ENCODE assay signal across 16 cellular contexts in genomic region chr10:20888620-20889337, GRCh38. TPM values are rescaled to one million over a fixed set of nuclear protein-coding genes. Genes with fewer than 3 reads are reported as not detected.
DNase-seq lines count a peak whose midpoint lies in the region; ATAC-seq, FAIRE-seq and TF ChIP-seq lines count a peak whose summit lies in the region.
"Had no signal": no experiment of that assay in that cellular context is flagged by ENCODE, and none has a peak within 500 bp of the region (broad histone marks: within the 10 kb centered on the region; RNA-seq: fewer than 3 reads in every experiment).

No MANE protein-coding gene starts in this region.

- no peaks in the 10 kb centered on the region for H3F3A ChIP-seq in PC-3 (ENCODE audit: low read length, unreplicated experiment)

- intact Hi-C loops in PC-3 (cut with micrococcal nuclease): no loop called here

- no peaks in the 10 kb centered on the region for H3K9me3 ChIP-seq in BE2C
- no peaks in the 10 kb centered on the region for H3K9me3 ChIP-seq in HAP-1
- no peaks in the 10 kb centered on the region for H3K9me3 ChIP-seq in PC-3 (ENCODE audit: low read length)

- H3K36me3 ChIP-seq in BE2C: no peaks in the 10 kb centered on the region
- H3K36me3 ChIP-seq in HAP-1 (replicated peaks): no peaks in the 10 kb centered on the region
- no peaks in the 10 kb centered on the region for H3K36me3 ChIP-seq in PC-3 (ENCODE audit: low read depth, low read length)

- FAIRE-seq in HTR-8/SVneo (lab: Jason Lieb, UNC): no peak
- FAIRE-seq: GM12891 had no signal

- TF ChIP-seq CTCF in BE2C (IDR thresholded peaks at IDR 0.05; ENCODE audit: low read depth, low read length) (no peak), PC-3 (conservative IDR thresholded peaks at IDR 0.05; ENCODE audit: low read depth, low read length) (no peak; the same call in 1 of the 2 replicates), fibroblast of pulmonary artery (IDR thresholded peaks at IDR 0.05; ENCODE audit: low read length, missing control alignments) (no peak)

- no TSS peak for BruUV-seq in PC-3 (replicated peaks; lab: Mats Ljungman, UMichigan)

- ATAC-seq in PC-3 (0 out of 2 replicates have a peak, but pooled peaks have one; percentile 22), GM21360 (IDR thresholded peaks at IDR 0.05; ENCODE audit: unreplicated experiment) (no peak)
- ATAC-seq: activated naive CD8-positive, alpha-beta T cell treated with anti-CD3 and anti-CD28 coated beads, Interleukin-2, amount 50 U/mL, for 24 hours; left colon had no signal

- no peak overlapping the region for H3K9ac ChIP-seq in PC-3 (ENCODE audit: low read length)

- in situ Hi-C loops in HAP-1 (cut with MboI; ENCODE audit: low sequenced_read_pairs): loop anchor here (10.0 kb wide), 1 partner anchor 376 kb away; no protein-coding TSS in a partner anchor

- H3K4me2 ChIP-seq in PC-3 (ENCODE audit: low read length): no peak overlapping the region

- H3K27ac ChIP-seq in PC-3 (ENCODE audit: low read length): no peak overlapping the region

- H2AFZ ChIP-seq in PC-3 (ENCODE audit: low read length): no peak overlapping the region

- CTCF ChIA-PET in PC-3 (lab: Charles Lee): no interaction called here

- no peak for DNase-seq in BE2C
- DNase-seq in HAP-1 (ENCODE audit: low spot score in 2 of 2): peak; percentile 3 to 10
- DNase-seq in PC-3: no peak
- peak; percentile 40 for DNase-seq in fibroblast of pulmonary artery (ENCODE audit: low read depth)
- no peak for DNase-seq in HTR-8/SVneo (ENCODE audit: insufficient read length, low spot score)
- no peak for DNase-seq in HT-29 (ENCODE audit: low spot score)
- DNase-seq: activated CD4-positive, alpha-beta memory T cell treated with anti-CD3 and anti-CD28 coated beads, Interleukin-2, amount 10 ng/mL, durations not matched to agents 7 days and 5 days; activated naive CD8-positive, alpha-beta T cell treated with anti-CD3 and anti-CD28 coated beads, Interleukin-2, amount 50 U/mL, for 24 hours; CD4-positive, alpha-beta memory T cell; KBM-7; left colon; NCI-H187 treated with DMSO at 0.1 percent for 48 hours; NCI-H526 treated with DMSO at 0.1 percent for 48 hours; SIG-M5 had no signal

- POLR2A ChIA-PET in PC-3 (lab: Charles Lee; ENCODE audit: unreplicated experiment): no interaction called here

- H4K20me1 ChIP-seq in PC-3 (ENCODE audit: low read length): no peaks in the 10 kb centered on the region

- H3K4me3 ChIP-seq in BE2C (ENCODE audit: low read depth, low read length) (peak overlapping the region; percentile 33), HAP-1 (no peak overlapping the region), PC-3 (ENCODE audit: low read length) (no peak overlapping the region), fibroblast of pulmonary artery (replicated peaks; ENCODE audit: low read depth, low read length) (no peak overlapping the region)

- no peaks in the 10 kb centered on the region for H3K79me2 ChIP-seq in PC-3 (ENCODE audit: low read length)

- H3K9me2 ChIP-seq in PC-3 (replicated peaks; ENCODE audit: low read length): no peaks in the 10 kb centered on the region

- H3K4me1 ChIP-seq in BE2C (peaks cover 30% of the 10 kb centered on the region), HAP-1 (peaks cover 31% of the 10 kb centered on the region), PC-3 (ENCODE audit: insufficient read depth, low read length) (peaks cover 27% of the 10 kb centered on the region)

- H3K27me3 ChIP-seq in BE2C (no peaks in the 10 kb centered on the region), HAP-1 (ENCODE audit: low read depth) (peaks cover 2% of the 10 kb centered on the region; the same call in 1 of the 2 replicates), PC-3 (ENCODE audit: low read length) (no peaks in the 10 kb centered on the region)

RNA-seq across cellular contexts. Expression of gene NEBL, which starts 8.3 kb away (rescaled TPM):
- 2.8 TPM for polyA plus RNA-seq in BE2C (2012; ENCODE audit: insufficient read depth, insufficient read length, low read depth)
- 14.7 and 18.8 TPM in 2 replicates for total RNA-seq in PC-3 (2014; rRNA removed)
- 0.68 and 2.2 TPM in 2 replicates for total RNA-seq in HT-29 (2014; rRNA removed; shearing (Covaris generic))
- total RNA-seq: activated CD4-positive, alpha-beta memory T cell treated with anti-CD3 and anti-CD28 coated beads, Interleukin-2, amount 10 ng/mL, durations not matched to agents 7 days and 5 days; CD4-positive, alpha-beta memory T cell had no signal
- polyA plus RNA-seq: CD4-positive, alpha-beta memory T cell had no signal

Comparison
In these comparisons a context has a peak if more than half of its experiments do, and no peak if none do; other contexts are left out.
1. DNase-seq: peak in HAP-1 (2 of 2) and fibroblast of pulmonary artery (single experiment); none in BE2C (single experiment), PC-3 (single experiment), HTR-8/SVneo (single experiment) and HT-29 (single experiment).